Comparison of ENCODE assay signal across 26 cellular contexts in the genomic region with DNA sequence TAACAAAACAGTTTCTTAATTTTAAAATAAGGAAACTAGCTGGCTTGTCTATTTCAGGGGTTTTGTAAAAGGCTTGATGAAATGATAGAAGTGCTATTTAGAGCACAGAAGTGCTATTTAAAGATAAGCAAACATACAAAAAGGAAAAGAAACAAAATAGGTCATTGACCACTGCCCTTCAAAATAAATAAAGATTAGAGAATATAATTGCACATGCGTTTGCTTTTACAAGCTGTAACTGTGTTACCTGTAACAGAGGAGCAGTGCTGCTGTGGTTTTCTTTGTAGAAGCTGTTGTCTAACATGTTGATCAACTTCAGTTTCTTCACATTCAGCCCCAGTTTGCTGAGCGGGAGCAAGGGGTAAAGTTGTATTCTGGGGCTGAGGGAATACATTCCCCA.
"Had no signal": no experiment of that assay in that cellular context is flagged by ENCODE, and none has a peak within 500 bp of the region (broad histone marks: within the 10 kb centered on the region; RNA-seq: fewer than 3 reads in every experiment).

No MANE protein-coding gene starts in this region.

- H3K27ac ChIP-seq: body of pancreas, colonic mucosa had no signal

- DNase-seq: activated CD4-positive, alpha-beta memory T cell treated with anti-CD3 and anti-CD28 coated beads, Interleukin-2, amount 10 ng/mL, durations not matched to agents 7 days and 5 days; activated CD4-positive, alpha-beta T cell treated with anti-CD3 and anti-CD28 coated beads for 1 hour; activated CD4-positive, alpha-beta T cell treated with anti-CD3 and anti-CD28 coated beads for 4 hours; activated CD4-positive, alpha-beta T cell treated with anti-CD3 and anti-CD28 coated beads, Interleukin-2, amount 10 ng/mL, durations not matched to agents 7 days and 5 days; activated CD4-positive, alpha-beta T cell treated with anti-CD3 and anti-CD28 coated beads, Interleukin-2, amount 50 U/mL, for 4 hours; activated CD8-positive, alpha-beta memory T cell treated with anti-CD3 and anti-CD28 coated beads, Interleukin-2, amount 50 U/mL, for 48 hours; activated gamma-delta T cell treated with Interleukin-2 at 50 U/mL for 16 hours; activated naive CD4-positive, alpha-beta T cell treated with anti-CD3 and anti-CD28 coated beads, Interleukin-2, amount 50 U/mL, for 16 hours; activated naive CD4-positive, alpha-beta T cell treated with Interleukin-2 at 50 U/mL for 16 hours; activated T-cell treated with anti-CD3 and anti-CD28 coated beads for 4 hours; activated T-cell treated with anti-CD3 and anti-CD28 coated beads, Interleukin-2, amount 50 U/mL, for 24 hours; activated T-cell treated with anti-CD3 and anti-CD28 coated beads, Interleukin-2, amount 50 U/mL, for 72 hours; amniotic stem cell; anterior cingulate cortex; body of pancreas; caudate nucleus; colonic mucosa; effector CD8-positive, alpha-beta T cell; foreskin fibroblast; head of caudate nucleus; T-helper 2 cell had no signal

- H3K27ac Mint-ChIP-seq: activated CD4-positive, alpha-beta memory T cell treated with anti-CD3 and anti-CD28 coated beads, Interleukin-2, amount 10 ng/mL, durations not matched to agents 7 days and 5 days; activated CD4-positive, alpha-beta T cell treated with anti-CD3 and anti-CD28 coated beads, Interleukin-2, amount 10 ng/mL, durations not matched to agents 7 days and 5 days; activated naive CD8-positive, alpha-beta T cell; activated T-cell treated with anti-CD3 and anti-CD28 coated beads, Interleukin-2, amount 50 U/mL, for 24 hours; activated T-cell treated with anti-CD3 and anti-CD28 coated beads, Interleukin-2, amount 50 U/mL, for 72 hours; WTC11 had no signal

- H3K4me1 ChIP-seq: body of pancreas, colonic mucosa had no signal

- H3K9me3 Mint-ChIP-seq: activated CD4-positive, alpha-beta memory T cell treated with anti-CD3 and anti-CD28 coated beads, Interleukin-2, amount 10 ng/mL, durations not matched to agents 7 days and 5 days; activated CD4-positive, alpha-beta T cell treated with anti-CD3 and anti-CD28 coated beads, Interleukin-2, amount 10 ng/mL, durations not matched to agents 7 days and 5 days; activated T-cell treated with anti-CD3 and anti-CD28 coated beads, Interleukin-2, amount 50 U/mL, for 24 hours; activated T-cell treated with anti-CD3 and anti-CD28 coated beads, Interleukin-2, amount 50 U/mL, for 72 hours; WTC11 had no signal

- H3K4me1 Mint-ChIP-seq: activated CD4-positive, alpha-beta memory T cell treated with anti-CD3 and anti-CD28 coated beads, Interleukin-2, amount 10 ng/mL, durations not matched to agents 7 days and 5 days; activated CD4-positive, alpha-beta T cell treated with anti-CD3 and anti-CD28 coated beads, Interleukin-2, amount 10 ng/mL, durations not matched to agents 7 days and 5 days; WTC11 had no signal

- H3K36me3 Mint-ChIP-seq: activated naive CD8-positive, alpha-beta T cell had no signal

- H3K27me3 ChIP-seq: body of pancreas, colonic mucosa had no signal

- H3K9me3 ChIP-seq: body of pancreas, colonic mucosa had no signal

- ATAC-seq: activated T-cell treated with anti-CD3 and anti-CD28 coated beads, Interleukin-2, amount 50 U/mL, for 72 hours; body of pancreas; esophagus mucosa; WTC11 had no signal

- H3K4me3 Mint-ChIP-seq: activated CD4-positive, alpha-beta memory T cell treated with anti-CD3 and anti-CD28 coated beads, Interleukin-2, amount 10 ng/mL, durations not matched to agents 7 days and 5 days; activated CD4-positive, alpha-beta T cell treated with anti-CD3 and anti-CD28 coated beads, Interleukin-2, amount 10 ng/mL, durations not matched to agents 7 days and 5 days; activated naive CD8-positive, alpha-beta T cell; activated T-cell treated with anti-CD3 and anti-CD28 coated beads, Interleukin-2, amount 50 U/mL, for 24 hours; activated T-cell treated with anti-CD3 and anti-CD28 coated beads, Interleukin-2, amount 50 U/mL, for 72 hours; WTC11 had no signal

- H3K36me3 ChIP-seq: colonic mucosa had no signal

- FAIRE-seq: endometrium, frontal cortex had no signal

- H3K27me3 Mint-ChIP-seq: activated naive CD8-positive, alpha-beta T cell had no signal

- H3K4me3 ChIP-seq: body of pancreas, colonic mucosa had no signal
